ENCODE assay signal across 8 cellular contexts in genomic region chr3:120678984-120679383, GRCh38. TPM values are rescaled to one million over a fixed set of nuclear protein-coding genes. Genes with fewer than 3 reads are reported as not detected.
A peak's percentile ranks its signal among the peaks of the same experiment; 100 is the strongest.
DNase-seq lines count a peak whose midpoint lies in the region; ATAC-seq and TF ChIP-seq lines count a peak whose summit lies in the region.

No MANE protein-coding gene starts in this region.

- DNase-seq in body of pancreas (no peak), retina (no peak), NCI-H146 (lab: John Stamatoyannopoulos, UW) (no peak), RKO (ENCODE audit: low spot score) (no peak)
- DNase-seq in stimulated activated CD4-positive, alpha-beta T cell treated with anti-CD3 and anti-CD28 coated beads, Interleukin-4, amount 100 ng/mL, for 4 hours = no peak

- H3K9me3 ChIP-seq in body of pancreas = no peaks in the 10 kb centered on the region
- H3K9me3 ChIP-seq in mucosa of stomach (ENCODE audit: control insufficient read depth, low read length) = no peaks in the 10 kb centered on the region

- H3K36me3 ChIP-seq in body of pancreas (replicated peaks in 1 of 2; ENCODE audit: insufficient read depth in 1 of 2, low read depth in 2 of 2) = no peaks in the 10 kb centered on the region
- H3K36me3 ChIP-seq in mucosa of stomach (ENCODE audit: control insufficient read depth, insufficient read depth, low read length) = no peaks in the 10 kb centered on the region

- WGBS in body of pancreas, 2 donors = 5 to 9% methylated on average over 3 of the region's 3 CpGs

- H3K4me3 ChIP-seq in body of pancreas (no peak overlapping the region), mucosa of stomach (ENCODE audit: low read length) (no peak overlapping the region)

- peak overlapping the region; percentile 38 for H3K9ac ChIP-seq in mucosa of stomach (ENCODE audit: low read length)

- intact Hi-C loops in body of pancreas (cut with DNase I) = loop anchor here (10.0 kb wide), 1 partner anchor 76 kb away; no protein-coding TSS in a partner anchor

- H3K27ac ChIP-seq in body of pancreas = peak overlapping the region; percentile 86 to 92 (median 89)

- H3K27me3 ChIP-seq in body of pancreas = no peaks in the 10 kb centered on the region
- H3K27me3 ChIP-seq in mucosa of stomach (ENCODE audit: control insufficient read depth, insufficient read depth, low read length) = no peaks in the 10 kb centered on the region

- H3K4me1 ChIP-seq in body of pancreas (peaks cover 60% of the 10 kb centered on the region), mucosa of stomach (ENCODE audit: control insufficient read depth, insufficient read depth, low read length) (peaks cover 37% of the 10 kb centered on the region)

- ATAC-seq in GM18498 (IDR thresholded peaks at IDR 0.05; ENCODE audit: unreplicated experiment) (peak; percentile 55), HG02943 (IDR thresholded peaks at IDR 0.05; ENCODE audit: low read depth, unreplicated experiment) (peak; percentile 55), body of pancreas (no peak)

- TF ChIP-seq POLR2A in body of pancreas (IDR thresholded peaks at IDR 0.05) = no peak

- no peak for TF ChIP-seq CTCF in body of pancreas (IDR thresholded peaks at IDR 0.05)

RNA-seq across cellular contexts. Expression of gene HGD, which starts 3.1 kb away (rescaled TPM):
- total RNA-seq in body of pancreas = 10 to 100 TPM; 14.2 to 14.3 TPM
